ENCODE assay signal across 20 cellular contexts in the genomic region with DNA sequence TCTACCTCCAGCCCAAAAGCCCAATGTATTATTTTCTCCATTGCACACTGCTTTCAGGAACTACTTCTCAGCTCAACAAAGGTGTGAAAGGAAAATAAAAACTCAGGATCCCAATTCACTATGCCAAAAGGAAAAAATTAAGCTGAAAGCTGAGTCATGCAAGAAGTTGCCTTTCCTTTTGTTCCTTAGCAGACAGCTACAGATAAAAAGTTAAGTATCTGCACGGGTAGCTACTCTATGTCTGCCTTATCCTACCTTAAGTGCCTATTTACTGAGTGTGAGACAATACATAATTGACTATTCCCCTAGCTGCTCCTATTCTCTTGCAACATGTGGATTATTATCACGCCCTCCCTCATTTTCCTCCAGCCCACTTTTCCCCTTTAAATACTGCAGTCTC.
A peak's percentile ranks its signal among the peaks of the same experiment; 100 is the strongest.
DNase-seq lines count a peak whose midpoint lies in the region; ATAC-seq and TF ChIP-seq lines count a peak whose summit lies in the region.
"Had no signal": no experiment of that assay in that cellular context is flagged by ENCODE, and none has a peak within 500 bp of the region (broad histone marks: within the 10 kb centered on the region; RNA-seq: fewer than 3 reads in every experiment).

No MANE protein-coding gene starts in this region.

- DNase-seq in mammary epithelial cell (no peak), breast epithelium (ENCODE audit: low spot score in 2 of 2) (no peak), OCI-M1 (lab: John Stamatoyannopoulos, UW) (peak; percentile 46), endodermal cell (no peak), HuH-7 (ENCODE audit: low spot score) (no peak), NCI-H82 (lab: John Stamatoyannopoulos, UW) (no peak)
- no peak for DNase-seq in stimulated activated naive B cell treated with anti-CD40 and anti-IgM and Interleukin-4, amounts not matched to agents 10 μg/mL and 1 μg/mL and 100 μg/mL, for 72 hours
- DNase-seq: CD8-positive, alpha-beta memory T cell; DND-41; GDM1; GOT3; MV-4-11; NCI-H1694; NCI-H2171; NCI-H510A treated with DMSO at 0.1 percent for 48 hours; NK-92 treated with Interleukin-12 subunit alpha and Interleukin-12 subunit beta, amount 100 ng/mL, for 24 hours; T-helper 1 cell had no signal

- H3K27ac ChIP-seq in mammary epithelial cell (ENCODE audit: insufficient read depth, low read depth, low read length) = no peak overlapping the region
- no peak overlapping the region for H3K27ac ChIP-seq in breast epithelium
- no peak overlapping the region for H3K27ac ChIP-seq in endodermal cell (ENCODE audit: low read depth, low read length)

- H3K9me3 Mint-ChIP-seq in endodermal cell = no peaks in the 10 kb centered on the region
- no peaks in the 10 kb centered on the region for H3K9me3 Mint-ChIP-seq in stimulated activated naive B cell treated with anti-CD40 and anti-IgM and Interleukin-4, amounts not matched to agents 10 μg/mL and 1 μg/mL and 100 μg/mL, for 72 hours
- H3K9me3 Mint-ChIP-seq: IgD-negative memory B cell had no signal

- peaks cover 26% of the 10 kb centered on the region for H3K4me1 Mint-ChIP-seq in endodermal cell
- H3K4me1 Mint-ChIP-seq in stimulated activated naive B cell treated with anti-CD40 and anti-IgM and Interleukin-4, amounts not matched to agents 10 μg/mL and 1 μg/mL and 100 μg/mL, for 72 hours = no peaks in the 10 kb centered on the region
- H3K4me1 Mint-ChIP-seq: B cell; CD8-positive, alpha-beta memory T cell; IgD-negative memory B cell had no signal

- no TSS peak for BruUV-seq in mammary epithelial cell (replicated peaks; lab: Mats Ljungman, UMichigan)

- H4K20me1 ChIP-seq in mammary epithelial cell (ENCODE audit: insufficient read depth, low read length) = no peaks in the 10 kb centered on the region

- CTCF ChIA-PET in mammary epithelial cell (lab: Charles Lee; ENCODE audit: low non-redundant PET) = no interaction called here

- in situ Hi-C loops in mammary epithelial cell (cut with MboI; ENCODE audit: low sequenced_read_pairs in 2 of 2) = no loop called here

- H3K9ac ChIP-seq in mammary epithelial cell (ENCODE audit: insufficient read depth, low read length) = no peak overlapping the region
- H3K9ac ChIP-seq in endodermal cell (ENCODE audit: extremely low read depth, low read length, poor library complexity, severe bottlenecking) = no peak overlapping the region

- 47% methylated on average over 2 of the region's 2 CpGs for WGBS in mammary epithelial cell (ENCODE audit: low coverage, missing lambda C conversion rate)
- WGBS in endodermal cell (ENCODE audit: insufficient coverage in 1 of 2, insufficient read length in 1 of 2), 2 experiments = 23 to 47% methylated on average over 1 to 2 of the region's 2 CpGs

- no peaks in the 10 kb centered on the region for H3K36me3 Mint-ChIP-seq in endodermal cell (ENCODE audit: low read depth)
- H3K36me3 Mint-ChIP-seq in stimulated activated naive B cell treated with anti-CD40 and anti-IgM and Interleukin-4, amounts not matched to agents 10 μg/mL and 1 μg/mL and 100 μg/mL, for 72 hours = no peaks in the 10 kb centered on the region
- H3K36me3 Mint-ChIP-seq: IgD-negative memory B cell had no signal

- no peaks in the 10 kb centered on the region for H3K36me3 ChIP-seq in mammary epithelial cell (ENCODE audit: insufficient read depth, low read length)
- no peaks in the 10 kb centered on the region for H3K36me3 ChIP-seq in breast epithelium
- H3K36me3 ChIP-seq in endodermal cell (ENCODE audit: control insufficient read depth, insufficient read depth, low read length) = no peaks in the 10 kb centered on the region

- H3K4me2 ChIP-seq in mammary epithelial cell (ENCODE audit: insufficient read depth, low read depth, low read length) = no peak overlapping the region

- no peak overlapping the region for H3K4me3 Mint-ChIP-seq in endodermal cell
- no peak overlapping the region for H3K4me3 Mint-ChIP-seq in stimulated activated naive B cell treated with anti-CD40 and anti-IgM and Interleukin-4, amounts not matched to agents 10 μg/mL and 1 μg/mL and 100 μg/mL, for 72 hours
- H3K4me3 Mint-ChIP-seq: B cell; CD8-positive, alpha-beta memory T cell; IgD-negative memory B cell had no signal

- no peaks in the 10 kb centered on the region for H3K27me3 Mint-ChIP-seq in endodermal cell (ENCODE audit: insufficient read depth)
- no peaks in the 10 kb centered on the region for H3K27me3 Mint-ChIP-seq in stimulated activated naive B cell treated with anti-CD40 and anti-IgM and Interleukin-4, amounts not matched to agents 10 μg/mL and 1 μg/mL and 100 μg/mL, for 72 hours
- H3K27me3 Mint-ChIP-seq: IgD-negative memory B cell had no signal

- TF ChIP-seq CTCF in mammary epithelial cell (conservative IDR thresholded peaks at IDR 0.05 in 1 of 2, IDR thresholded peaks at IDR 0.05 in 1 of 2; ENCODE audit: extremely low read depth in 1 of 2, insufficient read depth in 1 of 2, low read depth in 1 of 2, low read length in 2 of 2) = no peak
- TF ChIP-seq CTCF in breast epithelium (IDR thresholded peaks at IDR 0.05) = no peak
- no peak for TF ChIP-seq CTCF in endodermal cell (conservative IDR thresholded peaks at IDR 0.05)

- peak overlapping the region; percentile 90 for H3K27ac Mint-ChIP-seq in endodermal cell
- peak overlapping the region; percentile 37 for H3K27ac Mint-ChIP-seq in stimulated activated naive B cell treated with anti-CD40 and anti-IgM and Interleukin-4, amounts not matched to agents 10 μg/mL and 1 μg/mL and 100 μg/mL, for 72 hours
- H3K27ac Mint-ChIP-seq: B cell; CD8-positive, alpha-beta memory T cell; IgD-negative memory B cell had no signal

- H3K27me3 ChIP-seq in mammary epithelial cell (ENCODE audit: insufficient read depth, low read length) = no peaks in the 10 kb centered on the region
- H3K27me3 ChIP-seq in breast epithelium = no peaks in the 10 kb centered on the region
- H3K27me3 ChIP-seq in endodermal cell (ENCODE audit: control insufficient read depth, insufficient read depth, low read length, poor library complexity, severe bottlenecking) = no peaks in the 10 kb centered on the region

- no peak for ATAC-seq in stimulated activated naive B cell treated with anti-CD40 and anti-IgM and Interleukin-4, amounts not matched to agents 10 μg/mL and 1 μg/mL and 100 μg/mL, for 72 hours (replicated peaks)
- no peak for ATAC-seq in GM18873 (IDR thresholded peaks at IDR 0.05; ENCODE audit: low FRiP score, unreplicated experiment)

- intact Hi-C loops in mammary epithelial cell (cut with micrococcal nuclease) = no loop called here
- intact Hi-C loops in breast epithelium (cut with DNase I; ENCODE audit: low total_unique reads) = no loop called here

- TF ChIP-seq POLR2A in breast epithelium (IDR thresholded peaks at IDR 0.05) = no peak

- dilution Hi-C loops in mammary epithelial cell (cut with HindIII; ENCODE audit: low sequenced_read_pairs) = no loop called here

- peak overlapping the region; percentile 38 for H2AFZ ChIP-seq in mammary epithelial cell (ENCODE audit: low read depth, low read length)

- H3K4me1 ChIP-seq in mammary epithelial cell (ENCODE audit: insufficient read depth, low read length) (peaks cover 2% of the 10 kb centered on the region), breast epithelium (no peaks in the 10 kb centered on the region), endodermal cell (ENCODE audit: control insufficient read depth, insufficient read depth, low read length) (peaks cover 6% of the 10 kb centered on the region)

- H3K79me2 ChIP-seq in mammary epithelial cell (ENCODE audit: insufficient read depth, low read length) = no peaks in the 10 kb centered on the region

- no peaks in the 10 kb centered on the region for H3K9me3 ChIP-seq in mammary epithelial cell (replicated peaks; ENCODE audit: insufficient read depth, low read length)
- no peaks in the 10 kb centered on the region for H3K9me3 ChIP-seq in breast epithelium
- H3K9me3 ChIP-seq in endodermal cell (ENCODE audit: control insufficient read depth, low read length) = no peaks in the 10 kb centered on the region

- H3K4me3 ChIP-seq in mammary epithelial cell (replicated peaks in 1 of 3; ENCODE audit: insufficient read depth in 1 of 3, low read depth in 2 of 3, low read length in 3 of 3) = no peak overlapping the region
- H3K4me3 ChIP-seq in breast epithelium = no peak overlapping the region
- H3K4me3 ChIP-seq in endodermal cell (ENCODE audit: low read length) = no peak overlapping the region
